13 cellular contexts compared by ENCODE assay signal in the genomic region with DNA sequence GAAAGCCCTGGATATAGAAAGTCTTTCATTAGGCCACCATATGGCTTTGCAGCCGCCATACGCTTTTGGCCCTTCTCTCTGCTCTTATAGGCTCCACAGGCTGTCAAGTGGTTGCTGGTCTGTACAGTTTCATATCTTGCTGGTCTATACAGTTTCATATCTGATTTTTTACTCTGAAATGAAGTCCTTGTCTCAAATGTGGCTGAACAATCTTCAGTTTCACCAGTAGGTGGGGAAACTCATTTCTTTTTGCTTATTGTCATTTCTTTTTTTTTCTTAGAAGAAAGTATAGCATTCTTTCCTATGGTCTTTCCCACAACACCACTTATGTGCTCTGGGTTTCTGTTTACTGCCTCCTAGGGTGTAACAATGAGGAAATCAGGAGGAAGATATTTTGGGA.
A peak's percentile ranks its signal among the peaks of the same experiment; 100 is the strongest.
DNase-seq lines count a peak whose midpoint lies in the region; ATAC-seq and TF ChIP-seq lines count a peak whose summit lies in the region.
"Had no signal": no experiment of that assay in that cellular context is flagged by ENCODE, and none has a peak within 500 bp of the region (broad histone marks: within the 10 kb centered on the region; RNA-seq: fewer than 3 reads in every experiment).

No MANE protein-coding gene starts in this region.

- H3K9me3 Mint-ChIP-seq in stimulated activated memory B cell treated with anti-CD40 and anti-IgM and Interleukin-4, amounts not matched to agents 10 μg/mL and 1 μg/mL and 100 μg/mL, for 72 hours, result no peaks in the 10 kb centered on the region
- H3K9me3 Mint-ChIP-seq in activated T-cell treated with anti-CD3 and anti-CD28 coated beads, Interleukin-2, amount 50 U/mL, for 24 hours, result no peaks in the 10 kb centered on the region

- TF ChIP-seq POLR2A in HCT116 (IDR thresholded peaks at IDR 0.05; ENCODE audit: borderline replicate concordance, extremely low read depth, insufficient read depth, insufficient read length), result no peak

- POLR2A ChIA-PET in HCT116 (lab: Charles Lee), result no interaction called here

- RAD21 ChIA-PET in HCT116 (lab: Charles Lee; ENCODE audit: low non-redundant PET in 1 of 2, low total read pairs in 2 of 2, uncharacterized antibody in 2 of 2, unreplicated experiment in 2 of 2), result no interaction called here

- no peak overlapping the region for H3K4me3 Mint-ChIP-seq in stimulated activated memory B cell treated with anti-CD40 and anti-IgM and Interleukin-4, amounts not matched to agents 10 μg/mL and 1 μg/mL and 100 μg/mL, for 72 hours
- no peak overlapping the region for H3K4me3 Mint-ChIP-seq in activated T-cell treated with anti-CD3 and anti-CD28 coated beads, Interleukin-2, amount 50 U/mL, for 24 hours

- intact Hi-C loops in HCT116 (cut with micrococcal nuclease), result loop anchor here (5.0 kb wide), 1 partner anchor 1063 kb away; no protein-coding TSS in a partner anchor

- H3K36me3 Mint-ChIP-seq in stimulated activated memory B cell treated with anti-CD40 and anti-IgM and Interleukin-4, amounts not matched to agents 10 μg/mL and 1 μg/mL and 100 μg/mL, for 72 hours, result no peaks in the 10 kb centered on the region
- H3K36me3 Mint-ChIP-seq in activated T-cell treated with anti-CD3 and anti-CD28 coated beads, Interleukin-2, amount 50 U/mL, for 24 hours (ENCODE audit: low read depth), result no peaks in the 10 kb centered on the region

- no peaks in the 10 kb centered on the region for H4K20me1 ChIP-seq in HCT116 (ENCODE audit: insufficient read depth)

- H3K79me2 ChIP-seq in HCT116 (ENCODE audit: insufficient read depth, low read length), result no peaks in the 10 kb centered on the region

- no peaks in the 10 kb centered on the region for H3K9me2 ChIP-seq in HCT116 (ENCODE audit: insufficient read depth)

- H3K27me3 ChIP-seq in HCT116 (ENCODE audit: insufficient read depth, low read length), result peaks cover 5% of the 10 kb centered on the region; the same call in 1 of the 2 replicates
- H3K27me3 ChIP-seq: SJSA1 had no signal

- TF ChIP-seq CTCF in HCT116 (IDR thresholded peaks at IDR 0.05 in 2 of 3, conservative IDR thresholded peaks at IDR 0.05 in 1 of 3; ENCODE audit: borderline replicate concordance in 1 of 3, insufficient read depth in 1 of 3, low read depth in 2 of 3, low read length in 2 of 3), result peak in 2 of 3 experiments; percentile 11 to 43; a peak in 2 of 6 replicates

- H2AFZ ChIP-seq in HCT116 (ENCODE audit: low read depth, low read length, poor library complexity, severe bottlenecking), result no peak overlapping the region

- DNase-seq in DMS114 treated with DMSO at 0.1 percent for 48 hours (lab: John Stamatoyannopoulos, UW; ENCODE audit: unreplicated experiment), result peak; percentile 7
- no peak for DNase-seq in HCT116 (ENCODE audit: low read depth, low spot score)
- peak; percentile 11 to 52 for DNase-seq in NCI-H446 (lab: John Stamatoyannopoulos, UW)
- peak; percentile 17 for DNase-seq in epidermal melanocyte (ENCODE audit: insufficient read length, low spot score)
- no peak for DNase-seq in activated CD8-positive, alpha-beta memory T cell treated with anti-CD3 and anti-CD28 coated beads for 24 hours
- DNase-seq in activated T-cell treated with anti-CD3 and anti-CD28 coated beads, Interleukin-2, amount 50 U/mL, for 24 hours, result no peak
- DNase-seq: activated T-cell treated with anti-CD3 and anti-CD28 coated beads for 4 hours; left cardiac atrium; stimulated activated CD4-positive, alpha-beta T cell treated with anti-CD3 and anti-CD28 coated beads, Interleukin-12 subunit alpha, Interleukin-12 subunit beta, amount 100 ng/mL, for 4 hours had no signal

- peak; percentile 35; the same call in 1 of the 2 replicates for TF ChIP-seq RAD21 in HCT116 (IDR thresholded peaks at IDR 0.05; ENCODE audit: low read depth)

- H3K27me3 Mint-ChIP-seq in stimulated activated memory B cell treated with anti-CD40 and anti-IgM and Interleukin-4, amounts not matched to agents 10 μg/mL and 1 μg/mL and 100 μg/mL, for 72 hours, result no peaks in the 10 kb centered on the region
- H3K27me3 Mint-ChIP-seq in activated T-cell treated with anti-CD3 and anti-CD28 coated beads, Interleukin-2, amount 50 U/mL, for 24 hours, result no peaks in the 10 kb centered on the region

- H3K36me3 ChIP-seq in HCT116 (ENCODE audit: control insufficient read depth in 1 of 2, insufficient read depth in 2 of 2, low read length in 2 of 2), result no peaks in the 10 kb centered on the region
- H3K36me3 ChIP-seq: SJSA1, thoracic aorta had no signal

- H3K27ac Mint-ChIP-seq in stimulated activated memory B cell treated with anti-CD40 and anti-IgM and Interleukin-4, amounts not matched to agents 10 μg/mL and 1 μg/mL and 100 μg/mL, for 72 hours, result no peak overlapping the region
- H3K27ac Mint-ChIP-seq in activated T-cell treated with anti-CD3 and anti-CD28 coated beads, Interleukin-2, amount 50 U/mL, for 24 hours, result no peak overlapping the region

- no peaks in the 10 kb centered on the region for H3K9me3 ChIP-seq in HCT116 (ENCODE audit: control insufficient read depth in 1 of 2, insufficient read depth in 1 of 2, low read depth in 1 of 2, low read length in 2 of 2)
- H3K9me3 ChIP-seq: SJSA1, thoracic aorta had no signal

- H3K9ac ChIP-seq in HCT116 (ENCODE audit: low read length), result no peak overlapping the region

- no peaks in the 10 kb centered on the region for H3K4me1 Mint-ChIP-seq in stimulated activated memory B cell treated with anti-CD40 and anti-IgM and Interleukin-4, amounts not matched to agents 10 μg/mL and 1 μg/mL and 100 μg/mL, for 72 hours
- no peaks in the 10 kb centered on the region for H3K4me1 Mint-ChIP-seq in activated T-cell treated with anti-CD3 and anti-CD28 coated beads, Interleukin-2, amount 50 U/mL, for 24 hours (ENCODE audit: low read depth)

- BruUV-seq in HCT116 (replicated peaks; lab: Mats Ljungman, UMichigan), result no TSS peak

- H3K4me1 ChIP-seq in HCT116 (ENCODE audit: control insufficient read depth in 1 of 2, insufficient read depth in 2 of 2, low read length in 2 of 2), result no peaks in the 10 kb centered on the region
- H3K4me1 ChIP-seq: SJSA1 had no signal

- 0 out of 2 replicates have a peak, but pooled peaks have one; percentile 32 for ATAC-seq in HCT116
- no peak for ATAC-seq in HG02763 (IDR thresholded peaks at IDR 0.05; ENCODE audit: unreplicated experiment)
- ATAC-seq in stimulated activated memory B cell treated with anti-CD40 and anti-IgM and Interleukin-4, amounts not matched to agents 10 μg/mL and 1 μg/mL and 100 μg/mL, for 72 hours, result no peak
- ATAC-seq: left cardiac atrium had no signal

- H3K4me3 ChIP-seq in HCT116 (replicated peaks in 1 of 2; ENCODE audit: low read depth in 1 of 2, low read length in 2 of 2), result no peak overlapping the region
- H3K4me3 ChIP-seq: SJSA1, thoracic aorta had no signal

- CTCF ChIA-PET in HCT116 (lab: Charles Lee), result interaction anchor here (1.2 kb wide), 1 partner anchor 9 kb away, joined by 4 read pairs; no protein-coding TSS in a partner anchor

- H3K4me2 ChIP-seq in HCT116 (ENCODE audit: low read length), result no peak overlapping the region

- no peak overlapping the region for H3K27ac ChIP-seq in HCT116 (ENCODE audit: low read depth, low read length)
- H3K27ac ChIP-seq: SJSA1, thoracic aorta had no signal

TF ChIP-seq in HCT116, 20 proteins besides CTCF, POLR2A, EP300 and RAD21:
- TF ChIP-seq EGR1 (IDR thresholded peaks at IDR 0.05; ENCODE audit: low read depth) (no peak), SIN3A (IDR thresholded peaks at IDR 0.05; ENCODE audit: low read depth) (no peak)
- TF ChIP-seq, protein P1, sequence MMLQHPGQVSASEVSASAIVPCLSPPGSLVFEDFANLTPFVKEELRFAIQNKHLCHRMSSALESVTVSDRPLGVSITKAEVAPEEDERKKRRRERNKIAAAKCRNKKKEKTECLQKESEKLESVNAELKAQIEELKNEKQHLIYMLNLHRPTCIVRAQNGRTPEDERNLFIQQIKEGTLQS (IDR thresholded peaks at IDR 0.05), result no peak
- TF ChIP-seq, protein P2, sequence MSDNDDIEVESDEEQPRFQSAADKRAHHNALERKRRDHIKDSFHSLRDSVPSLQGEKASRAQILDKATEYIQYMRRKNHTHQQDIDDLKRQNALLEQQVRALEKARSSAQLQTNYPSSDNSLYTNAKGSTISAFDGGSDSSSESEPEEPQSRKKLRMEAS (IDR thresholded peaks at IDR 0.05), result no peak

Comparison
In these comparisons a context has a peak if more than half of its experiments do, and no peak if none do; other contexts are left out.
1. DNase-seq: peak in DMS114 treated with DMSO at 0.1 percent for 48 hours (single experiment), NCI-H446 (2 of 2) and epidermal melanocyte (single experiment); none in HCT116 (single experiment), activated CD8-positive, alpha-beta memory T cell treated with anti-CD3 and anti-CD28 coated beads for 24 hours (single experiment) and activated T-cell treated with anti-CD3 and anti-CD28 coated beads, Interleukin-2, amount 50 U/mL, for 24 hours (single experiment).